ENCODE assay signal across 21 cellular contexts in genomic region chr7:45697576-45698136, GRCh38.
DNase-seq lines count a peak whose midpoint lies in the region; ATAC-seq, FAIRE-seq and TF ChIP-seq lines count a peak whose summit lies in the region.
"Had no signal": no experiment of that assay in that cellular context is flagged by ENCODE, and none has a peak within 500 bp of the region (broad histone marks: within the 10 kb centered on the region; RNA-seq: fewer than 3 reads in every experiment).

No MANE protein-coding gene starts in this region.

- no peaks in the 10 kb centered on the region for H3K9me3 Mint-ChIP-seq in effector memory CD8-positive, alpha-beta T cell
- H3K9me3 Mint-ChIP-seq: activated T-helper 2 cell treated with anti-CD3 and anti-CD28 coated beads, Interferon-gamma antibody, Interleukin-2, Interleukin-4, amounts not matched to agents 10 μg/mL and 5 μg/mL and 100 μg/mL, durations not matched to agents 14 hours and 24 hours and 36 hours; dendritic cell treated with granulocyte-macrophage colony-stimulating factor and Interleukin-4, amounts not matched to agents 40 ng/mL and 50 ng/mL, for 4 days; stimulated activated naive CD8-positive, alpha-beta T cell treated with anti-CD3 and anti-CD28 coated beads, Interleukin-15, amount 100 ng/mL, for 72 hours had no signal

- no peaks in the 10 kb centered on the region for H3K36me3 Mint-ChIP-seq in effector memory CD8-positive, alpha-beta T cell (ENCODE audit: insufficient read depth)

- ATAC-seq in effector memory CD8-positive, alpha-beta T cell (replicated peaks): no peak
- no peak for ATAC-seq in GM19328 (IDR thresholded peaks at IDR 0.05; ENCODE audit: unreplicated experiment)
- ATAC-seq: esophagus mucosa; K562; left colon; stimulated activated naive CD8-positive, alpha-beta T cell treated with anti-CD3 and anti-CD28 coated beads, Interleukin-15, amount 100 ng/mL, for 72 hours had no signal

- no peaks in the 10 kb centered on the region for H3K4me1 Mint-ChIP-seq in effector memory CD8-positive, alpha-beta T cell (ENCODE audit: low read depth in 2 of 2)
- H3K4me1 Mint-ChIP-seq: stimulated activated naive CD8-positive, alpha-beta T cell treated with anti-CD3 and anti-CD28 coated beads, Interleukin-15, amount 100 ng/mL, for 72 hours had no signal

- TF ChIP-seq POLR2A in H54 (IDR thresholded peaks at IDR 0.05; ENCODE audit: low read depth, low read length): no peak

- H3K27ac Mint-ChIP-seq in effector memory CD8-positive, alpha-beta T cell: no peak overlapping the region
- H3K27ac Mint-ChIP-seq: activated T-helper 2 cell treated with anti-CD3 and anti-CD28 coated beads, Interferon-gamma antibody, Interleukin-2, Interleukin-4, amounts not matched to agents 10 μg/mL and 5 μg/mL and 100 μg/mL, durations not matched to agents 14 hours and 24 hours and 36 hours; dendritic cell treated with granulocyte-macrophage colony-stimulating factor and Interleukin-4, amounts not matched to agents 40 ng/mL and 50 ng/mL, for 4 days had no signal

- DNase-seq in AG08396 (ENCODE audit: low spot score) (peak; percentile 41), H54 (ENCODE audit: insufficient read length, low spot score) (peak; percentile 36), astrocyte of the hippocampus (ENCODE audit: low read depth, low spot score) (peak; percentile 12), kidney tubule cell (ENCODE audit: low spot score) (peak; percentile 15), retina (no peak), nucleus accumbens (lab: John Stamatoyannopoulos, UW) (no peak)
- DNase-seq in effector memory CD8-positive, alpha-beta T cell: no peak
- DNase-seq: activated CD4-positive, alpha-beta T cell treated with anti-CD3 and anti-CD28 coated beads for 4 hours; AML-193; amygdala; hypothalamus; left colon; NK-92 treated with Interleukin-12 subunit alpha and Interleukin-12 subunit beta, amount 100 ng/mL, for 24 hours; Right ventricle myocardium superior; stimulated activated naive CD8-positive, alpha-beta T cell treated with anti-CD3 and anti-CD28 coated beads, Interleukin-15, amount 100 ng/mL, for 72 hours; T-helper 2 cell had no signal

- no peak for FAIRE-seq in H54 (lab: Jason Lieb, UNC)
- FAIRE-seq: K562 had no signal

- H3K4me3 Mint-ChIP-seq in effector memory CD8-positive, alpha-beta T cell: no peak overlapping the region
- H3K4me3 Mint-ChIP-seq: dendritic cell treated with granulocyte-macrophage colony-stimulating factor and Interleukin-4, amounts not matched to agents 40 ng/mL and 50 ng/mL, for 4 days; stimulated activated naive CD8-positive, alpha-beta T cell treated with anti-CD3 and anti-CD28 coated beads, Interleukin-15, amount 100 ng/mL, for 72 hours had no signal

- peaks cover 15 to 36% of the 10 kb centered on the region in 2 donors for H3K27me3 Mint-ChIP-seq in effector memory CD8-positive, alpha-beta T cell
- H3K27me3 Mint-ChIP-seq: dendritic cell treated with granulocyte-macrophage colony-stimulating factor and Interleukin-4, amounts not matched to agents 40 ng/mL and 50 ng/mL, for 4 days had no signal

Comparison
In these comparisons a context has a peak if more than half of its experiments do, and no peak if none do; other contexts are left out.
1. DNase-seq: peak in AG08396 (single experiment), H54 (single experiment), astrocyte of the hippocampus (single experiment) and kidney tubule cell (single experiment); none in effector memory CD8-positive, alpha-beta T cell (0 of 3), retina (single experiment) and nucleus accumbens (0 of 56).